ENCODE assay signal across 1 cellular context in genomic region chr21:37710555-37711293, GRCh38.
TF ChIP-seq lines count a peak whose summit lies in the region.

No MANE protein-coding gene starts in this region.

TF ChIP-seq in K562, 482 proteins besides CTCF, POLR2A, EP300 and RAD21 (continued from another document):
- no peak for TF ChIP-seq ZBTB40 (IDR thresholded peaks at IDR 0.05)
- TF ChIP-seq ZBTB40 (CRISPR knock-in tag; IDR thresholded peaks at IDR 0.05): no peak
- peak; percentile 95 for TF ChIP-seq FOXJ2 (tag; IDR thresholded peaks at IDR 0.05)
- TF ChIP-seq ZNF431 (CRISPR knock-in tag; IDR thresholded peaks at IDR 0.05): no peak
